11 cellular contexts compared by ENCODE assay signal in genomic region chr10:61283489-61284221, GRCh38.
DNase-seq lines count a peak whose midpoint lies in the region; ATAC-seq and TF ChIP-seq lines count a peak whose summit lies in the region.
"Had no signal": no experiment of that assay in that cellular context is flagged by ENCODE, and none has a peak within 500 bp of the region (broad histone marks: within the 10 kb centered on the region; RNA-seq: fewer than 3 reads in every experiment).

No MANE protein-coding gene starts in this region.

- no peaks in the 10 kb centered on the region for H3K9me3 Mint-ChIP-seq in activated T-cell treated with anti-CD3 and anti-CD28 coated beads, Interleukin-2, amount 50 U/mL, for 72 hours
- peaks cover 5% of the 10 kb centered on the region for H3K9me3 Mint-ChIP-seq in activated naive CD8-positive, alpha-beta T cell treated with anti-CD3 and anti-CD28 coated beads, Interleukin-2, amount 50 U/mL, for 24 hours
- H3K9me3 Mint-ChIP-seq in immature natural killer cell: no peaks in the 10 kb centered on the region
- H3K9me3 Mint-ChIP-seq in osteocyte (ENCODE audit: unreplicated experiment): no peaks in the 10 kb centered on the region

- TF ChIP-seq CTCF in osteocyte (IDR thresholded peaks at IDR 0.05) (no peak), GM13976 (IDR thresholded peaks at IDR 0.05; ENCODE audit: borderline replicate concordance, control extremely low read depth, extremely low read depth, insufficient read depth, missing control alignments) (no peak)

- WGBS in thymus: 68% methylated on average over 2 of the region's 2 CpGs

- in situ Hi-C loops in GM13976 (cut with MboI; ENCODE audit: low sequenced_read_pairs, unreplicated experiment): loop anchor here (25.0 kb wide), 1 partner anchor 471 kb away; no protein-coding TSS in a partner anchor

- peak overlapping the region; percentile 34 for H3K27ac Mint-ChIP-seq in activated T-cell treated with anti-CD3 and anti-CD28 coated beads, Interleukin-2, amount 50 U/mL, for 72 hours
- H3K27ac Mint-ChIP-seq in activated naive CD8-positive, alpha-beta T cell treated with anti-CD3 and anti-CD28 coated beads, Interleukin-2, amount 50 U/mL, for 24 hours: no peak overlapping the region
- H3K27ac Mint-ChIP-seq in immature natural killer cell (peak overlapping the region in 1 of 6 donors; percentile 47), osteocyte (ENCODE audit: unreplicated experiment) (no peak overlapping the region)
- H3K27ac Mint-ChIP-seq: activated CD8-positive, alpha-beta memory T cell treated with anti-CD3 and anti-CD28 coated beads, Interleukin-2, amount 10 ng/mL, durations not matched to agents 7 days and 5 days had no signal

- peaks cover 25% of the 10 kb centered on the region for H3K4me1 Mint-ChIP-seq in activated T-cell treated with anti-CD3 and anti-CD28 coated beads, Interleukin-2, amount 50 U/mL, for 72 hours (ENCODE audit: low read depth)
- H3K4me1 Mint-ChIP-seq in activated naive CD8-positive, alpha-beta T cell treated with anti-CD3 and anti-CD28 coated beads, Interleukin-2, amount 50 U/mL, for 24 hours: peaks cover 21% of the 10 kb centered on the region
- H3K4me1 Mint-ChIP-seq in immature natural killer cell (peaks cover 40 to 42% of the 10 kb centered on the region in 2 donors), osteocyte (ENCODE audit: unreplicated experiment) (peaks cover 8% of the 10 kb centered on the region)

- H3K36me3 ChIP-seq in thymus (ENCODE audit: control insufficient read depth, insufficient read depth): no peaks in the 10 kb centered on the region
- H3K36me3 ChIP-seq: ascending aorta had no signal

- H3K27ac ChIP-seq in thymus (ENCODE audit: low read depth): no peak overlapping the region
- H3K27ac ChIP-seq: ascending aorta had no signal

- H3K27me3 Mint-ChIP-seq in activated T-cell treated with anti-CD3 and anti-CD28 coated beads, Interleukin-2, amount 50 U/mL, for 72 hours (ENCODE audit: low read depth): no peaks in the 10 kb centered on the region
- H3K27me3 Mint-ChIP-seq in activated naive CD8-positive, alpha-beta T cell treated with anti-CD3 and anti-CD28 coated beads, Interleukin-2, amount 50 U/mL, for 24 hours: peaks cover 2% of the 10 kb centered on the region
- H3K27me3 Mint-ChIP-seq in immature natural killer cell (ENCODE audit: low read depth in 3 of 3) (peaks cover 0 to 3% (median 3%) of the 10 kb centered on the region in 3 donors), osteocyte (ENCODE audit: unreplicated experiment) (no peaks in the 10 kb centered on the region)

- peak overlapping the region; percentile 35 for H3K4me3 ChIP-seq in thymus (ENCODE audit: low read length)

- H3K36me3 Mint-ChIP-seq in activated T-cell treated with anti-CD3 and anti-CD28 coated beads, Interleukin-2, amount 50 U/mL, for 72 hours (ENCODE audit: insufficient read depth in 2 of 2): no peaks in the 10 kb centered on the region
- no peaks in the 10 kb centered on the region for H3K36me3 Mint-ChIP-seq in activated naive CD8-positive, alpha-beta T cell treated with anti-CD3 and anti-CD28 coated beads, Interleukin-2, amount 50 U/mL, for 24 hours (ENCODE audit: low read depth)
- H3K36me3 Mint-ChIP-seq in immature natural killer cell (no peaks in the 10 kb centered on the region), osteocyte (ENCODE audit: unreplicated experiment) (no peaks in the 10 kb centered on the region)

- DNase-seq in activated T-cell treated with anti-CD3 and anti-CD28 coated beads, Interleukin-2, amount 50 U/mL, for 72 hours: no peak
- no peak for DNase-seq in activated T-cell treated with anti-CD3 and anti-CD28 coated beads, Interleukin-2, amount 50 U/mL, for 48 hours
- no peak for DNase-seq in activated naive CD8-positive, alpha-beta T cell treated with anti-CD3 and anti-CD28 coated beads, Interleukin-2, amount 50 U/mL, for 24 hours
- DNase-seq in immature natural killer cell (no peak), osteocyte (ENCODE audit: extremely low spot score, unreplicated experiment) (no peak), NCI-H2171 treated with DMSO at 0.1 percent for 48 hours (lab: John Stamatoyannopoulos, UW) (no peak), GM13976 (ENCODE audit: low spot score) (no peak)
- DNase-seq: activated CD8-positive, alpha-beta memory T cell treated with anti-CD3 and anti-CD28 coated beads, Interleukin-2, amount 10 ng/mL, durations not matched to agents 7 days and 5 days; effector CD4-positive, alpha-beta T cell had no signal

- no peaks in the 10 kb centered on the region for H3K27me3 ChIP-seq in thymus (ENCODE audit: control insufficient read depth, insufficient read depth)
- H3K27me3 ChIP-seq: ascending aorta had no signal

- peak overlapping the region in 1 of 2 donors; percentile 22 for H3K4me3 Mint-ChIP-seq in activated T-cell treated with anti-CD3 and anti-CD28 coated beads, Interleukin-2, amount 50 U/mL, for 72 hours
- H3K4me3 Mint-ChIP-seq in activated naive CD8-positive, alpha-beta T cell treated with anti-CD3 and anti-CD28 coated beads, Interleukin-2, amount 50 U/mL, for 24 hours: peak overlapping the region; percentile 32
- H3K4me3 Mint-ChIP-seq in immature natural killer cell (peak overlapping the region; percentile 61 to 84 (median 71)), osteocyte (ENCODE audit: unreplicated experiment) (no peak overlapping the region)

- no peaks in the 10 kb centered on the region for H3K9me3 ChIP-seq in thymus (ENCODE audit: control insufficient read depth)
- H3K9me3 ChIP-seq: ascending aorta had no signal

- ATAC-seq in activated T-cell treated with anti-CD3 and anti-CD28 coated beads, Interleukin-2, amount 50 U/mL, for 72 hours (replicated peaks in 1 of 2): no peak
- ATAC-seq in activated naive CD8-positive, alpha-beta T cell treated with anti-CD3 and anti-CD28 coated beads, Interleukin-2, amount 50 U/mL, for 24 hours: no peak
- ATAC-seq: activated CD8-positive, alpha-beta memory T cell treated with anti-CD3 and anti-CD28 coated beads, Interleukin-2, amount 10 ng/mL, durations not matched to agents 7 days and 5 days had no signal

- no peaks in the 10 kb centered on the region for H3K4me1 ChIP-seq in thymus (ENCODE audit: control insufficient read depth, insufficient read depth, low read length)
- H3K4me1 ChIP-seq: ascending aorta had no signal
